In genomic region chr2:168353251-168353650, GRCh38 we compare ENCODE assay signal across 32 cellular contexts.
"Had no signal": no experiment of that assay in that cellular context is flagged by ENCODE, and none has a peak within 500 bp of the region (broad histone marks: within the 10 kb centered on the region; RNA-seq: fewer than 3 reads in every experiment).

No MANE protein-coding gene starts in this region.

- H3K36me3 ChIP-seq: adrenal gland, esophagus muscularis mucosa, gastroesophageal sphincter, heart right ventricle had no signal

- H2AFZ ChIP-seq: hepatocyte had no signal

- H3K9me3 ChIP-seq: adrenal gland, body of pancreas had no signal

- DNase-seq: activated CD4-positive, alpha-beta T cell treated with anti-CD3 and anti-CD28 coated beads for 36 hours; activated CD4-positive, alpha-beta T cell treated with anti-CD3 and anti-CD28 coated beads, Interleukin-2, amount 10 ng/mL, durations not matched to agents 24 days and 14 days; activated CD4-positive, CD25-positive, alpha-beta regulatory T cell; activated CD4-positive, CD25-positive, alpha-beta regulatory T cell treated with anti-CD3 and anti-CD28 coated beads, Interleukin-2, amount 50 U/mL, for 72 hours; activated CD8-positive, alpha-beta memory T cell treated with anti-CD3 and anti-CD28 coated beads, Interleukin-2, amount 10 ng/mL, durations not matched to agents 7 days and 5 days; activated CD8-positive, alpha-beta memory T cell treated with anti-CD3 and anti-CD28 coated beads, Interleukin-2, amount 50 U/mL, for 4 hours; activated CD8-positive, alpha-beta T cell treated with anti-CD3 and anti-CD28 coated beads, Interleukin-2, amount 10 ng/mL, durations not matched to agents 7 days and 5 days; activated gamma-delta T cell; activated naive CD4-positive, alpha-beta T cell; activated naive CD4-positive, alpha-beta T cell treated with anti-CD3 and anti-CD28 coated beads, Interleukin-2, amount 50 U/mL, for 16 hours; activated naive CD8-positive, alpha-beta T cell treated with anti-CD3 and anti-CD28 coated beads for 36 hours; activated naive CD8-positive, alpha-beta T cell treated with anti-CD3 and anti-CD28 coated beads, Interleukin-2, amount 50 U/mL, for 24 hours; activated T-cell treated with anti-CD3 and anti-CD28 coated beads, Interleukin-2, amount 50 U/mL, for 1 hour; activated T-cell treated with anti-CD3 and anti-CD28 coated beads, Interleukin-2, amount 50 U/mL, for 48 hours; adrenal gland; amygdala; aorta; body of pancreas; caudate nucleus; cortex of kidney; dermis blood vessel endothelial cell; effector CD4-positive, alpha-beta T cell; effector memory CD8-positive, alpha-beta T cell; erythroblast; foreskin melanocyte; heart right ventricle; T-helper 2 cell had no signal

- H3K36me3 Mint-ChIP-seq: activated naive CD8-positive, alpha-beta T cell treated with anti-CD3 and anti-CD28 coated beads for 36 hours had no signal

- H3K4me2 ChIP-seq: hepatocyte had no signal

- FAIRE-seq: colon had no signal

- H3K79me2 ChIP-seq: hepatocyte had no signal

- H3K4me1 ChIP-seq: adrenal gland, esophagus muscularis mucosa, gastroesophageal sphincter, heart right ventricle had no signal

- H3K27me3 Mint-ChIP-seq: activated CD4-positive, alpha-beta T cell treated with anti-CD3 and anti-CD28 coated beads for 36 hours; activated naive CD8-positive, alpha-beta T cell treated with anti-CD3 and anti-CD28 coated beads for 36 hours; effector memory CD8-positive, alpha-beta T cell had no signal

- H3K27ac ChIP-seq: adrenal gland, body of pancreas, esophagus muscularis mucosa, gastroesophageal sphincter, heart right ventricle, hepatocyte had no signal

- H3K27me3 ChIP-seq: adrenal gland, body of pancreas, esophagus muscularis mucosa, gastroesophageal sphincter, heart right ventricle, hepatocyte had no signal

- H3K27ac Mint-ChIP-seq: activated CD4-positive, alpha-beta T cell treated with anti-CD3 and anti-CD28 coated beads for 36 hours; activated CD4-positive, alpha-beta T cell treated with anti-CD3 and anti-CD28 coated beads, Interleukin-2, amount 10 ng/mL, durations not matched to agents 24 days and 14 days; activated CD8-positive, alpha-beta memory T cell treated with anti-CD3 and anti-CD28 coated beads, Interleukin-2, amount 10 ng/mL, durations not matched to agents 7 days and 5 days; activated CD8-positive, alpha-beta T cell treated with anti-CD3 and anti-CD28 coated beads, Interleukin-2, amount 10 ng/mL, durations not matched to agents 7 days and 5 days; activated naive CD8-positive, alpha-beta T cell treated with anti-CD3 and anti-CD28 coated beads for 36 hours; activated naive CD8-positive, alpha-beta T cell treated with anti-CD3 and anti-CD28 coated beads, Interleukin-2, amount 50 U/mL, for 24 hours; activated T-helper 1 cell treated with anti-CD3 and anti-CD28 coated beads, Interleukin-12 subunit alpha, Interleukin-12 subunit beta, Interleukin-2, Interleukin-4 antibody, amounts not matched to agents 30 ng/mL and 10 ng/mL and 1 ng/mL, durations not matched to agents 14 hours and 24 hours and 36 hours; effector memory CD8-positive, alpha-beta T cell had no signal

- H3K4me3 Mint-ChIP-seq: activated CD4-positive, alpha-beta T cell treated with anti-CD3 and anti-CD28 coated beads for 36 hours; activated CD4-positive, alpha-beta T cell treated with anti-CD3 and anti-CD28 coated beads, Interleukin-2, amount 10 ng/mL, durations not matched to agents 24 days and 14 days; activated CD8-positive, alpha-beta memory T cell treated with anti-CD3 and anti-CD28 coated beads, Interleukin-2, amount 10 ng/mL, durations not matched to agents 7 days and 5 days; activated CD8-positive, alpha-beta T cell treated with anti-CD3 and anti-CD28 coated beads, Interleukin-2, amount 10 ng/mL, durations not matched to agents 7 days and 5 days; activated naive CD8-positive, alpha-beta T cell treated with anti-CD3 and anti-CD28 coated beads for 36 hours; activated naive CD8-positive, alpha-beta T cell treated with anti-CD3 and anti-CD28 coated beads, Interleukin-2, amount 50 U/mL, for 24 hours; activated T-helper 1 cell treated with anti-CD3 and anti-CD28 coated beads, Interleukin-12 subunit alpha, Interleukin-12 subunit beta, Interleukin-2, Interleukin-4 antibody, amounts not matched to agents 30 ng/mL and 10 ng/mL and 1 ng/mL, durations not matched to agents 14 hours and 24 hours and 36 hours; effector memory CD8-positive, alpha-beta T cell had no signal

- H3K4me3 ChIP-seq: adrenal gland, body of pancreas, esophagus muscularis mucosa, gastroesophageal sphincter, heart right ventricle, hepatocyte had no signal

- ATAC-seq: activated CD4-positive, alpha-beta T cell treated with anti-CD3 and anti-CD28 coated beads for 36 hours; activated CD8-positive, alpha-beta memory T cell treated with anti-CD3 and anti-CD28 coated beads, Interleukin-2, amount 10 ng/mL, durations not matched to agents 7 days and 5 days; activated CD8-positive, alpha-beta T cell treated with anti-CD3 and anti-CD28 coated beads, Interleukin-2, amount 10 ng/mL, durations not matched to agents 7 days and 5 days; activated naive CD8-positive, alpha-beta T cell treated with anti-CD3 and anti-CD28 coated beads, Interleukin-2, amount 50 U/mL, for 24 hours; body of pancreas; effector memory CD8-positive, alpha-beta T cell; gastroesophageal sphincter; heart right ventricle had no signal
